9 cellular contexts compared by ENCODE assay signal in the genomic region with DNA sequence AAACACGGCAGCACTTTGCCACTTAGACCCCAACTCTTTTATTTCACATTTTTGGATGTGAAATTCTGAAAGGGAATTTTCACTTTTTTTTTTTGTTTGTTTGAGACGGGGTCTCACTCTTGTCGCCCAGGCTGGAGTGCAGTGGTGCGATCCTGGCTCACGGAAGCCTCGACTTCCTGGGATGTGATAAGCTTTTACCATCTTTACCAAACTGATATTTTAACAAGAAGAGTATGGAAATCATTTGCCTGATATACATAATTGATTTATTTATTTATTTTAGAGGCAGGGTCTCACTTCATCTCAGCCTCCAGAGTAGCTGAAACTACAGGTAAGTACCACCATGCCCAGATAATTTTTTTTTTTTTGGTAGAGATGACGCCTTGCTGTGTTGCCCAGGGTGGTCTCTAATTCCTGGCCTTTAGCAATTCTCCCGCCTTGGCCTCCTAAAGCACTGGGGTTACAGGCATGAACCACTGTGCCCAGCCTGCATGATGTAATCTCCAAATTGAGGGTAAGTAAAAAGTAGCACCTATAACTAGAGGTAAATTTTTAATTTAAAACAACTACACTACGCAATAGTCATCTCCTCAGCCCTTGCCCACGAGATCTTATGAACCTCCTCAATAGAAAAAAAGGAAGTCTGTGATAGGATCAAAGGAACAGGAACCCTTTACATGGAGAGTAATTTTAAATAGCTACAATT.
A peak's percentile ranks its signal among the peaks of the same experiment; 100 is the strongest.
DNase-seq lines count a peak whose midpoint lies in the region; ATAC-seq, FAIRE-seq and TF ChIP-seq lines count a peak whose summit lies in the region.
"Had no signal": no experiment of that assay in that cellular context is flagged by ENCODE, and none has a peak within 500 bp of the region (broad histone marks: within the 10 kb centered on the region; RNA-seq: fewer than 3 reads in every experiment).

No MANE protein-coding gene starts in this region.

- H2AFZ ChIP-seq in K562 (ENCODE audit: low read depth, low read length) (no peak overlapping the region), neural progenitor cell (replicated peaks) (no peak overlapping the region)

- no peak for TF ChIP-seq RAD21 in K562 (CRISPR knock-in tag; conservative IDR thresholded peaks at IDR 0.05 in 1 of 2, IDR thresholded peaks at IDR 0.05 in 1 of 2)

- intact Hi-C loops in K562 (cut with micrococcal nuclease) = loop anchor here (5.0 kb wide), 1 partner anchor 48 kb away; no protein-coding TSS in a partner anchor

- DNase-seq in AG04450 (ENCODE audit: low read depth, low spot score) (no peak), K562 (ENCODE audit: extremely low read depth in 1 of 4, low spot score in 3 of 4) (no peak), naive B cell (no peak), EL (no peak), neural progenitor cell (ENCODE audit: low spot score) (no peak), omental fat pad (ENCODE audit: low spot score) (no peak), H7 (no peak)
- DNase-seq: DMS153 had no signal

- H3K36me3 Mint-ChIP-seq in IgD-negative memory B cell (peaks cover 1% of the 10 kb centered on the region), naive B cell (peaks cover 0 to 4% of the 10 kb centered on the region in 2 donors), neural progenitor cell (no peaks in the 10 kb centered on the region)

- 81% methylated on average over 10 of the region's 10 CpGs for WGBS in K562 (ENCODE audit: insufficient coverage, low coverage, missing lambda C conversion rate)

- peak overlapping the region in 3 of 4 donors; percentile 19 to 85 (median 70) for H3K4me3 Mint-ChIP-seq in IgD-negative memory B cell
- H3K4me3 Mint-ChIP-seq in naive B cell = peak overlapping the region in 5 of 8 donors; percentile 21 to 95 (median 80)
- no peak overlapping the region for H3K4me3 Mint-ChIP-seq in neural progenitor cell

- CTCF ChIA-PET in AG04450 (lab: Charles Lee) = interaction anchor here (0.8 to 2.2 kb wide), 4 partner anchors 18 to 154 kb away, joined by 3 to 18 read pairs (median 9); no protein-coding TSS in a partner anchor
- CTCF ChIA-PET in K562 (lab: Yijun Ruan, JAX; ENCODE audit: low intra/inter-chr PET ratio) = no interaction called here

- peak overlapping the region; percentile 88 to 97 (median 90) for H3K27ac Mint-ChIP-seq in IgD-negative memory B cell
- H3K27ac Mint-ChIP-seq in naive B cell = peak overlapping the region; percentile 91 to 100 (median 96)
- H3K27ac Mint-ChIP-seq in neural progenitor cell = no peak overlapping the region

- H3K79me2 ChIP-seq in K562 (ENCODE audit: control insufficient read depth, insufficient read depth, low read length) (peaks cover 5% of the 10 kb centered on the region; the same call in 2 of the 3 replicates), neural progenitor cell (ENCODE audit: low read depth) (no peaks in the 10 kb centered on the region)

- TF ChIP-seq POLR2A in K562 (conservative IDR thresholded peaks at IDR 0.05) = no peak

- no peak overlapping the region for H3K9ac ChIP-seq in K562 (ENCODE audit: insufficient read depth in 1 of 2, low read depth in 2 of 2, low read length in 2 of 2)
- no peak overlapping the region for H3K9ac ChIP-seq in neural progenitor cell

- no peak for TF ChIP-seq CTCF in AG04450 (IDR thresholded peaks at IDR 0.05; ENCODE audit: low read depth, low read length)
- no peak for TF ChIP-seq CTCF in K562 (IDR thresholded peaks at IDR 0.05 in 2 of 3, conservative IDR thresholded peaks at IDR 0.05 in 1 of 3; ENCODE audit: insufficient read depth in 2 of 3, low read depth in 1 of 3, low read length in 3 of 3)
- TF ChIP-seq CTCF in neural progenitor cell (IDR thresholded peaks at IDR 0.05) = no peak
- no peak for TF ChIP-seq CTCF in omental fat pad (IDR thresholded peaks at IDR 0.05)

- H3K9me3 ChIP-seq in AG04450 (ENCODE audit: control insufficient read depth, insufficient read depth, low read length) (no peaks in the 10 kb centered on the region), K562 (replicated peaks; ENCODE audit: control insufficient read depth, insufficient read depth, low read depth, low read length) (no peaks in the 10 kb centered on the region), neural progenitor cell (ENCODE audit: low read depth) (no peaks in the 10 kb centered on the region)

- no peaks in the 10 kb centered on the region for H3K9me1 ChIP-seq in K562 (ENCODE audit: control insufficient read depth, insufficient read depth, low read length)

- no peaks in the 10 kb centered on the region for H3F3A ChIP-seq in neural progenitor cell (ENCODE audit: low read depth)

- FAIRE-seq in K562 (lab: Jason Lieb, UNC) = no peak

- BruUV-seq in K562 (replicated peaks; lab: Mats Ljungman, UMichigan) = no TSS peak

- peaks cover 59 to 77% (median 62%) of the 10 kb centered on the region in 3 donors for H3K4me1 Mint-ChIP-seq in IgD-negative memory B cell
- H3K4me1 Mint-ChIP-seq in naive B cell = peaks cover 49 to 72% (median 70%) of the 10 kb centered on the region in 3 donors
- H3K4me1 Mint-ChIP-seq in neural progenitor cell = peaks cover 42% of the 10 kb centered on the region

- POLR2A ChIA-PET in AG04450 (lab: Yijun Ruan, JAX) (interaction anchor here (0.6 to 1.3 kb wide), 5 partner anchors 14 to 525 kb away, joined by 3 to 6 read pairs (median 4); no protein-coding TSS in a partner anchor), K562 (lab: Yijun Ruan, JAX) (interaction anchor here (0.7 to 1.5 kb wide), 8 partner anchors 11 to 275 kb away, joined by 3 to 6 read pairs (median 4); no protein-coding TSS in a partner anchor)

- H3K27ac ChIP-seq in AG04450 (ENCODE audit: low read depth, low read length) (peak overlapping the region; percentile 97), K562 (ENCODE audit: extremely low read depth, low read depth, low read length) (no peak overlapping the region; the same call in 2 of the 3 replicates), neural progenitor cell (no peak overlapping the region)

- H3K4me2 ChIP-seq in K562 (ENCODE audit: insufficient read depth, low read length) = no peak overlapping the region
- H3K4me2 ChIP-seq in neural progenitor cell = no peak overlapping the region

- TF ChIP-seq EP300 in K562 (IDR thresholded peaks at IDR 0.05; ENCODE audit: low read length) = no peak

- no peaks in the 10 kb centered on the region for H4K20me1 ChIP-seq in K562 (replicated peaks; ENCODE audit: control insufficient read depth, insufficient read depth, low read length)
- H4K20me1 ChIP-seq in neural progenitor cell (ENCODE audit: low read depth) = no peaks in the 10 kb centered on the region

- in situ Hi-C loops in K562 (cut with MboI) = no loop called here

- H3K36me3 ChIP-seq in K562 (ENCODE audit: control insufficient read depth, insufficient read depth, low read length) (no peaks in the 10 kb centered on the region), neural progenitor cell (no peaks in the 10 kb centered on the region), H7 (replicated peaks; ENCODE audit: control insufficient read depth, insufficient read depth, low read length) (no peaks in the 10 kb centered on the region)

- H3K4me3 ChIP-seq in AG04450 (ENCODE audit: low read depth, low read length) = no peak overlapping the region; the same call in 1 of the 2 replicates
- H3K4me3 ChIP-seq in K562 = no peak overlapping the region
- no peak overlapping the region for H3K4me3 ChIP-seq in neural progenitor cell
- H3K4me3 ChIP-seq in H7 (ENCODE audit: insufficient read depth, low read depth, low read length) = no peak overlapping the region

- H3K4me1 ChIP-seq in K562 (replicated peaks in 1 of 2; ENCODE audit: control insufficient read depth in 2 of 2, insufficient read depth in 2 of 2, low read length in 2 of 2) = peaks cover 11 to 63% of the 10 kb centered on the region in 2 experiments; a peak in 4 of 5 replicates
- peaks cover 27% of the 10 kb centered on the region for H3K4me1 ChIP-seq in neural progenitor cell

- H3K27me3 Mint-ChIP-seq in IgD-negative memory B cell = no peaks in the 10 kb centered on the region
- no peaks in the 10 kb centered on the region for H3K27me3 Mint-ChIP-seq in naive B cell
- peaks cover 22% of the 10 kb centered on the region for H3K27me3 Mint-ChIP-seq in neural progenitor cell (ENCODE audit: insufficient read depth, low read depth)

- no peaks in the 10 kb centered on the region for H3K27me3 ChIP-seq in AG04450 (ENCODE audit: control insufficient read depth, insufficient read depth, low read length)
- no peaks in the 10 kb centered on the region for H3K27me3 ChIP-seq in K562 (ENCODE audit: control insufficient read depth in 2 of 2, insufficient read depth in 2 of 2, low read length in 2 of 2)
- H3K27me3 ChIP-seq in neural progenitor cell = peaks cover 46% of the 10 kb centered on the region
- H3K27me3 ChIP-seq in H7 (ENCODE audit: control insufficient read depth, insufficient read depth, low read length) = no peaks in the 10 kb centered on the region

- no peak for ATAC-seq in K562
- no peak for ATAC-seq in naive B cell (ENCODE audit: low read depth in 2 of 2)
- ATAC-seq in omental fat pad (ENCODE audit: low FRiP score) = no peak

- no peaks in the 10 kb centered on the region for H3K9me3 Mint-ChIP-seq in IgD-negative memory B cell
- H3K9me3 Mint-ChIP-seq in naive B cell = no peaks in the 10 kb centered on the region
- no peaks in the 10 kb centered on the region for H3K9me3 Mint-ChIP-seq in neural progenitor cell

TF ChIP-seq in K562, 482 proteins besides CTCF, POLR2A, EP300 and RAD21 (continues in another document):
- TF ChIP-seq CEBPG (CRISPR knock-in tag; IDR thresholded peaks at IDR 0.05) (0 out of 2 replicates have a peak, but pooled peaks have one; percentile 10), CEBPG (tag; conservative IDR thresholded peaks at IDR 0.05 in 1 of 2, IDR thresholded peaks at IDR 0.05 in 1 of 2) (no peak)
- TF ChIP-seq, protein P1, sequence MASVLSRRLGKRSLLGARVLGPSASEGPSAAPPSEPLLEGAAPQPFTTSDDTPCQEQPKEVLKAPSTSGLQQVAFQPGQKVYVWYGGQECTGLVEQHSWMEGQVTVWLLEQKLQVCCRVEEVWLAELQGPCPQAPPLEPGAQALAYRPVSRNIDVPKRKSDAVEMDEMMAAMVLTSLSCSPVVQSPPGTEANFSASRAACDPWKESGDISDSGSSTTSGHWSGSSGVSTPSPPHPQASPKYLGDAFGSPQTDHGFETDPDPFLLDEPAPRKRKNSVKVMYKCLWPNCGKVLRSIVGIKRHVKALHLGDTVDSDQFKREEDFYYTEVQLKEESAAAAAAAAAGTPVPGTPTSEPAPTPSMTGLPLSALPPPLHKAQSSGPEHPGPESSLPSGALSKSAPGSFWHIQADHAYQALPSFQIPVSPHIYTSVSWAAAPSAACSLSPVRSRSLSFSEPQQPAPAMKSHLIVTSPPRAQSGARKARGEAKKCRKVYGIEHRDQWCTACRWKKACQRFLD (CRISPR knock-in tag; IDR thresholded peaks at IDR 0.05) = 0 out of 2 replicates have a peak, but pooled peaks have one; percentile 42
- TF ChIP-seq, protein P2, sequence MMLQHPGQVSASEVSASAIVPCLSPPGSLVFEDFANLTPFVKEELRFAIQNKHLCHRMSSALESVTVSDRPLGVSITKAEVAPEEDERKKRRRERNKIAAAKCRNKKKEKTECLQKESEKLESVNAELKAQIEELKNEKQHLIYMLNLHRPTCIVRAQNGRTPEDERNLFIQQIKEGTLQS (IDR thresholded peaks at IDR 0.05) = peak; percentile 19; the same call in 1 of the 2 replicates
- TF ChIP-seq, protein P2 (CRISPR knock-in tag; conservative IDR thresholded peaks at IDR 0.05) = no peak
